Comparison of ENCODE assay signal across 8 cellular contexts in the genomic region with DNA sequence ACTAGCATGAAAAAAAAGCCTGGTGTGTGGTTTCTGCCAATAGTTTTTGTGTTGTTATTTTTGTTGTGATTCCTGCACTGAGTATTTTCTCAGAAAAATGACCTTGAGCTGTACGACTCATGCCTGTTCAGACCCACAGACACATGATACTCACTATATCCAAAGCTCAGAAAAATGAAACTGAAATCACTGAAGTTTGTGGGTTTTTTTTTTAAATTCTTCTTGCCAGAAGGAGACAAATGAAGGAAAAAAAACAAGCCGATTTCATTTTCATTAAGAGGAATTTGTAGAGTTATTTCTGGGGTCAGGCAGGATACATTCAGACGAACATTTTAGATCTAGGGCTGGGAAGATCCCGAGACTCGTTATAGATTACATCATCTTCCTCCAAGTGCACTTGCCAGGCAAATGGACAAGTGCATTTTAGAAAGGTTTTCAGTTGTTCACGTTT.
DNase-seq lines count a peak whose midpoint lies in the region; ATAC-seq and TF ChIP-seq lines count a peak whose summit lies in the region.

No MANE protein-coding gene starts in this region.

- H2AFZ ChIP-seq in fibroblast of lung (ENCODE audit: low read length): peak overlapping the region; percentile 4
- H2AFZ ChIP-seq in H9 (ENCODE audit: low read length): no peak overlapping the region

- H3K79me2 ChIP-seq in fibroblast of lung (ENCODE audit: control insufficient read depth, insufficient read depth, low read length) (no peaks in the 10 kb centered on the region), H9 (ENCODE audit: insufficient read depth, low read length) (no peaks in the 10 kb centered on the region)

- no peak overlapping the region for H3K14ac ChIP-seq in H9 (ENCODE audit: insufficient read depth, low read length)

- H2BK20ac ChIP-seq in H9 (ENCODE audit: low read depth, low read length, poor library complexity, severe bottlenecking): no peak overlapping the region

- H2BK5ac ChIP-seq in H9 (ENCODE audit: insufficient read length, low read length): no peak overlapping the region

- H3K79me1 ChIP-seq in H9 (ENCODE audit: insufficient read depth, low read depth, low read length, poor library complexity, severe bottlenecking): no peaks in the 10 kb centered on the region

- H3K9me3 ChIP-seq in fibroblast of lung (ENCODE audit: control insufficient read depth, insufficient read depth, low read depth, low read length): no peaks in the 10 kb centered on the region
- no peaks in the 10 kb centered on the region for H3K9me3 ChIP-seq in H9 (ENCODE audit: control insufficient read depth, low read depth, low read length)

- H3K4me3 Mint-ChIP-seq in activated CD4-positive, alpha-beta T cell treated with anti-CD3 and anti-CD28 coated beads, Interleukin-2, amount 10 ng/mL, durations not matched to agents 24 days and 14 days: peak overlapping the region; percentile 68
- H3K4me3 Mint-ChIP-seq in stimulated activated naive CD8-positive, alpha-beta T cell treated with anti-CD3 and anti-CD28 coated beads, Interleukin-15, Interleukin-2, amounts not matched to agents 100 ng/mL and 50 ng/mL, for 24 hours: peak overlapping the region; percentile 75
- no peak overlapping the region for H3K4me3 Mint-ChIP-seq in H9

- WGBS in H9 (ENCODE audit: extremely low coverage, insufficient read length, low lambda C conversion rate): no CpG with 5 or more reads among the region's 6 CpGs

- H3K4ac ChIP-seq in H9 (ENCODE audit: low read depth, low read length): no peak overlapping the region

- peak overlapping the region; percentile 91 for H3K4me2 ChIP-seq in fibroblast of lung (ENCODE audit: extremely low read depth, insufficient read depth, low read length)
- no peak overlapping the region for H3K4me2 ChIP-seq in H9 (ENCODE audit: insufficient read depth, insufficient read length, low read length)

- H4K20me1 ChIP-seq in fibroblast of lung (ENCODE audit: control insufficient read depth, extremely low read depth, insufficient read depth, low read length) (no peaks in the 10 kb centered on the region), H9 (ENCODE audit: control insufficient read depth, insufficient read depth, insufficient read length) (no peaks in the 10 kb centered on the region)

- no peak overlapping the region for H3K56ac ChIP-seq in H9 (ENCODE audit: insufficient read length, low read depth, low read length)

- DNase-seq in activated CD4-positive, alpha-beta T cell treated with anti-CD3 and anti-CD28 coated beads, Interleukin-2, amount 10 ng/mL, durations not matched to agents 24 days and 14 days: peak; percentile 68
- no peak for DNase-seq in activated CD4-positive, alpha-beta T cell treated with anti-CD3 and anti-CD28 coated beads for 1 hour
- DNase-seq in RPMI7951 (ENCODE audit: low read depth) (peak; percentile 63), fibroblast of lung (ENCODE audit: low read depth in 2 of 2) (peak; percentile 82 to 83), H9 (no peak), HuH-7.5 (ENCODE audit: low spot score) (no peak)

- H3K4me1 Mint-ChIP-seq in activated CD4-positive, alpha-beta T cell treated with anti-CD3 and anti-CD28 coated beads, Interleukin-2, amount 10 ng/mL, durations not matched to agents 24 days and 14 days: peaks cover 52% of the 10 kb centered on the region
- H3K4me1 Mint-ChIP-seq in stimulated activated naive CD8-positive, alpha-beta T cell treated with anti-CD3 and anti-CD28 coated beads, Interleukin-15, Interleukin-2, amounts not matched to agents 100 ng/mL and 50 ng/mL, for 24 hours (ENCODE audit: low read depth): peaks cover 78% of the 10 kb centered on the region
- peaks cover 7 to 18% of the 10 kb centered on the region in 2 experiments for H3K4me1 Mint-ChIP-seq in H9

- H3K27me3 Mint-ChIP-seq in activated CD4-positive, alpha-beta T cell treated with anti-CD3 and anti-CD28 coated beads, Interleukin-2, amount 10 ng/mL, durations not matched to agents 24 days and 14 days: no peaks in the 10 kb centered on the region
- no peaks in the 10 kb centered on the region for H3K27me3 Mint-ChIP-seq in stimulated activated naive CD8-positive, alpha-beta T cell treated with anti-CD3 and anti-CD28 coated beads, Interleukin-15, Interleukin-2, amounts not matched to agents 100 ng/mL and 50 ng/mL, for 24 hours
- H3K27me3 Mint-ChIP-seq in H9 (ENCODE audit: low read depth): no peaks in the 10 kb centered on the region

- intact Hi-C loops in activated CD4-positive, alpha-beta T cell treated with anti-CD3 and anti-CD28 coated beads, Interleukin-2, amount 10 ng/mL, durations not matched to agents 24 days and 14 days (cut with micrococcal nuclease): loop anchor here (1.0 to 2.0 kb wide), 4 partner anchors 51 to 331 kb away; a partner anchor contains a TSS

- H2BK15ac ChIP-seq in H9 (ENCODE audit: low read depth, low read length): no peak overlapping the region

- no peak overlapping the region for H2BK120ac ChIP-seq in H9 (ENCODE audit: low read depth, low read length, poor library complexity, severe bottlenecking)

- no peak for ATAC-seq in HG03354 (IDR thresholded peaks at IDR 0.05; ENCODE audit: poor library complexity, severe bottlenecking, unreplicated experiment)

- H3K27ac ChIP-seq in fibroblast of lung (ENCODE audit: insufficient read depth, low read length): peak overlapping the region; percentile 78
- no peak overlapping the region for H3K27ac ChIP-seq in H9 (ENCODE audit: insufficient read length, low read depth, low read length)

- no peak overlapping the region for H3T11ph ChIP-seq in H9 (ENCODE audit: low read length)

- no peaks in the 10 kb centered on the region for H3K23me2 ChIP-seq in H9 (ENCODE audit: insufficient read length, low read depth, low read length, poor library complexity, severe bottlenecking)

- H2AK5ac ChIP-seq in H9 (ENCODE audit: insufficient read length, low read length): no peak overlapping the region

- H3K9ac ChIP-seq in fibroblast of lung (ENCODE audit: insufficient read depth, low read length) (peak overlapping the region; percentile 3), H9 (ENCODE audit: extremely low read depth, insufficient read length, low read length) (no peak overlapping the region)

- no peak overlapping the region for H4K5ac ChIP-seq in H9 (ENCODE audit: insufficient read length, low read depth, low read length)

- no peak overlapping the region for H3K23ac ChIP-seq in H9 (ENCODE audit: insufficient read length, low read depth, low read length)

- H3K27ac Mint-ChIP-seq in activated CD4-positive, alpha-beta T cell treated with anti-CD3 and anti-CD28 coated beads, Interleukin-2, amount 10 ng/mL, durations not matched to agents 24 days and 14 days: peak overlapping the region; percentile 64
- H3K27ac Mint-ChIP-seq in stimulated activated naive CD8-positive, alpha-beta T cell treated with anti-CD3 and anti-CD28 coated beads, Interleukin-15, Interleukin-2, amounts not matched to agents 100 ng/mL and 50 ng/mL, for 24 hours: peak overlapping the region; percentile 84
- no peak overlapping the region for H3K27ac Mint-ChIP-seq in H9

- no peak overlapping the region for H4K8ac ChIP-seq in H9 (replicated peaks; ENCODE audit: insufficient read length, low read depth, low read length)

- H3K36me3 ChIP-seq in fibroblast of lung (ENCODE audit: control insufficient read depth, insufficient read depth, low read length): no peaks in the 10 kb centered on the region

- H3K9me3 Mint-ChIP-seq in activated CD4-positive, alpha-beta T cell treated with anti-CD3 and anti-CD28 coated beads, Interleukin-2, amount 10 ng/mL, durations not matched to agents 24 days and 14 days: no peaks in the 10 kb centered on the region
- H3K9me3 Mint-ChIP-seq in stimulated activated naive CD8-positive, alpha-beta T cell treated with anti-CD3 and anti-CD28 coated beads, Interleukin-15, Interleukin-2, amounts not matched to agents 100 ng/mL and 50 ng/mL, for 24 hours: no peaks in the 10 kb centered on the region
- H3K9me3 Mint-ChIP-seq in H9: peaks cover 0 to 2% of the 10 kb centered on the region in 2 experiments; a peak in 2 of 5 replicates

- peak overlapping the region; percentile 18 to 53 (median 46) for H3K4me3 ChIP-seq in fibroblast of lung (replicated peaks in 1 of 4; ENCODE audit: control extremely low read depth in 1 of 4, insufficient read depth in 1 of 4, low read depth in 3 of 4, low read length in 4 of 4)

- H3K4me1 ChIP-seq in fibroblast of lung (ENCODE audit: control insufficient read depth, extremely low read depth, insufficient read depth, low read length) (peaks cover 25% of the 10 kb centered on the region), H9 (ENCODE audit: insufficient read depth, low read length) (no peaks in the 10 kb centered on the region)

- no peak for TF ChIP-seq CTCF in fibroblast of lung (conservative IDR thresholded peaks at IDR 0.05 in 1 of 2, IDR thresholded peaks at IDR 0.05 in 1 of 2; ENCODE audit: low read depth in 1 of 2, low read length in 2 of 2)
- no peak for TF ChIP-seq CTCF in H9 (conservative IDR thresholded peaks at IDR 0.05)

- H2BK12ac ChIP-seq in H9 (ENCODE audit: insufficient read length, low read depth, low read length): no peak overlapping the region

- H4K91ac ChIP-seq in H9 (ENCODE audit: insufficient read length, low read depth, low read length): no peak overlapping the region

- peaks cover 3% of the 10 kb centered on the region for H3K36me3 Mint-ChIP-seq in activated CD4-positive, alpha-beta T cell treated with anti-CD3 and anti-CD28 coated beads, Interleukin-2, amount 10 ng/mL, durations not matched to agents 24 days and 14 days (ENCODE audit: low read depth)
- H3K36me3 Mint-ChIP-seq in stimulated activated naive CD8-positive, alpha-beta T cell treated with anti-CD3 and anti-CD28 coated beads, Interleukin-15, Interleukin-2, amounts not matched to agents 100 ng/mL and 50 ng/mL, for 24 hours (ENCODE audit: low read depth): peaks cover 9% of the 10 kb centered on the region
- H3K36me3 Mint-ChIP-seq in H9 (ENCODE audit: insufficient read depth in 1 of 3, low read depth in 3 of 3): no peaks in the 10 kb centered on the region

- no peaks in the 10 kb centered on the region for H3K27me3 ChIP-seq in fibroblast of lung (ENCODE audit: control insufficient read depth, insufficient read depth, low read length)
- no peaks in the 10 kb centered on the region for H3K27me3 ChIP-seq in H9 (ENCODE audit: insufficient read depth, low read length)

- no peak overlapping the region for H3K18ac ChIP-seq in H9 (ENCODE audit: insufficient read length, low read depth, low read length)

Comparison
In these comparisons a context has a peak if more than half of its experiments do, and no peak if none do; other contexts are left out.
1. DNase-seq: peak in activated CD4-positive, alpha-beta T cell treated with anti-CD3 and anti-CD28 coated beads, Interleukin-2, amount 10 ng/mL, durations not matched to agents 24 days and 14 days (single experiment), RPMI7951 (single experiment) and fibroblast of lung (2 of 2); none in activated CD4-positive, alpha-beta T cell treated with anti-CD3 and anti-CD28 coated beads for 1 hour (single experiment), H9 (single experiment) and HuH-7.5 (single experiment).
2. H3K27ac Mint-ChIP-seq: peak in activated CD4-positive, alpha-beta T cell treated with anti-CD3 and anti-CD28 coated beads, Interleukin-2, amount 10 ng/mL, durations not matched to agents 24 days and 14 days (single experiment) and stimulated activated naive CD8-positive, alpha-beta T cell treated with anti-CD3 and anti-CD28 coated beads, Interleukin-15, Interleukin-2, amounts not matched to agents 100 ng/mL and 50 ng/mL, for 24 hours (single experiment); none in H9 (0 of 3).
3. H3K4me3 Mint-ChIP-seq: peak in activated CD4-positive, alpha-beta T cell treated with anti-CD3 and anti-CD28 coated beads, Interleukin-2, amount 10 ng/mL, durations not matched to agents 24 days and 14 days (single experiment) and stimulated activated naive CD8-positive, alpha-beta T cell treated with anti-CD3 and anti-CD28 coated beads, Interleukin-15, Interleukin-2, amounts not matched to agents 100 ng/mL and 50 ng/mL, for 24 hours (single experiment); none in H9 (0 of 2).